In the genomic region with DNA sequence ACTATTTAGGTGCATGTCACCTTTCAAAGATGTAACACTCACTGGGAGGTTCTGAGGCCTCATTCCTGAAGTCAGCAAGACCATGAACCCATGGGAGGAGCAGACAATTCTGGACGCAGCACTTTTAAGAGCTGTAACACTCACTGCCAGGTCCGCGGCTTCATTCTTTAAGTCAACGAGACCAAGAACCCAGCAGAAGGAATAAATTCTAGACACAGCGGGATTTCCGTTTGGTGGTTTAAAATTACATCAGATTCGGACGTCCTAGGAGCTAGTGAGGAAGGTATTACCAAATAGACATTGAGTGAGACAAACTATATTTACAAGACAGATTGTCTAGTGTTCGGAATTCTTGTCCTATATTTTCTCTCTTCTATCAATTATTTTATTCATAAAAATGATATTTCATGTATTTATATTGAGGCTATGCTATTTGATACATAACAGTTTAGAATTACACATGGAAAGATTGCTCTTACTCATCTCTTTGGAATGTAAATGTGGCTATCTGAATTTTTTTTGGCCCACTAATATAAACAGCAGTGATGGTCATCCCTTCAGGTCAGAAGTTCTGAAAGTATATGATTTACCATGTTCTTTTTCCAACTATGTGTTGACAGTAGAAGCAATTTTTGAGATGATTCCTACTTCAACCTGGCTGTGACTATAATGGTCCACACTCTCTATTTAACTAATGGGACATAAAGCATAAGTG, we compare ENCODE assay signal across 17 cellular contexts.
A peak's percentile ranks its signal among the peaks of the same experiment; 100 is the strongest.
DNase-seq lines count a peak whose midpoint lies in the region; ATAC-seq and TF ChIP-seq lines count a peak whose summit lies in the region.
"Had no signal": no experiment of that assay in that cellular context is flagged by ENCODE, and none has a peak within 500 bp of the region (broad histone marks: within the 10 kb centered on the region; RNA-seq: fewer than 3 reads in every experiment).

No MANE protein-coding gene starts in this region.

- H3K4me2 ChIP-seq in PC-3 (ENCODE audit: low read length) (no peak overlapping the region), trophoblast cell (ENCODE audit: low read length) (no peak overlapping the region)

- no peaks in the 10 kb centered on the region for H3K27me3 ChIP-seq in PC-3 (ENCODE audit: low read length)
- no peaks in the 10 kb centered on the region for H3K27me3 ChIP-seq in trophoblast cell (ENCODE audit: insufficient read depth, low read length)
- no peaks in the 10 kb centered on the region for H3K27me3 ChIP-seq in heart left ventricle
- H3K27me3 ChIP-seq: stomach had no signal

- no peak overlapping the region for H2AK5ac ChIP-seq in trophoblast cell (ENCODE audit: low read length)

- H3K79me2 ChIP-seq in PC-3 (ENCODE audit: low read length) (no peaks in the 10 kb centered on the region), trophoblast cell (ENCODE audit: control insufficient read depth, insufficient read depth, low read length, poor library complexity) (no peaks in the 10 kb centered on the region)

- no peak overlapping the region for H3K9ac ChIP-seq in PC-3 (ENCODE audit: low read length)
- H3K9ac ChIP-seq in trophoblast cell (ENCODE audit: low read length), result no peak overlapping the region

- H4K12ac ChIP-seq in trophoblast cell (ENCODE audit: low read depth, low read length), result no peak overlapping the region

- no CpG with 5 or more reads among the region's 9 CpGs for WGBS in trophoblast cell (ENCODE audit: extremely low coverage, insufficient coverage, insufficient read length)
- 90 to 93% (median 91%) methylated on average over 9 of the region's 9 CpGs for WGBS in heart left ventricle, 4 donors

- ATAC-seq in PC-3 (no peak), heart left ventricle (no peak)
- ATAC-seq: lower lobe of right lung; natural killer cell treated with Interleukin-12 subunit alpha and Interleukin-12 subunit beta and Interleukin-15 and Interleukin-18, amount 100 ng/mL, for 72 hours had no signal

- peak; percentile 58 for DNase-seq in ELR (ENCODE audit: low read depth)
- peak; percentile 68 for DNase-seq in PC-3
- peak; percentile 59 for DNase-seq in dedifferentiated amniotic fluid mesenchymal stem cell (ENCODE audit: extremely low spot score)
- peak; percentile 86 for DNase-seq in non-pigmented ciliary epithelial cell (ENCODE audit: low read depth)
- DNase-seq in DMS79 (lab: John Stamatoyannopoulos, UW), result no peak
- no peak for DNase-seq in NCI-H774 (lab: John Stamatoyannopoulos, UW)
- DNase-seq in trophoblast cell, result no peak
- DNase-seq in heart left ventricle, result no peak
- DNase-seq: activated CD4-positive, CD25-positive, alpha-beta regulatory T cell; aorta; foreskin melanocyte; lower lobe of right lung; MM.1S; NCI-H2029 treated with DMSO at 0.1 percent for 48 hours; stomach had no signal

- no peak overlapping the region for H3K18ac ChIP-seq in trophoblast cell (ENCODE audit: low read length)

- H4K20me1 ChIP-seq in PC-3 (ENCODE audit: low read length), result no peaks in the 10 kb centered on the region

- TF ChIP-seq CTCF in PC-3 (conservative IDR thresholded peaks at IDR 0.05; ENCODE audit: low read depth, low read length), result no peak
- TF ChIP-seq CTCF in heart left ventricle (IDR thresholded peaks at IDR 0.05), result no peak

- H4K8ac ChIP-seq in trophoblast cell (ENCODE audit: low read depth, low read length), result no peak overlapping the region

- no peak overlapping the region for H2BK12ac ChIP-seq in trophoblast cell (ENCODE audit: low read length)

- no peaks in the 10 kb centered on the region for H3F3A ChIP-seq in PC-3 (ENCODE audit: low read length, unreplicated experiment)

- H2BK120ac ChIP-seq in trophoblast cell (ENCODE audit: insufficient read depth, low read length, poor library complexity), result no peak overlapping the region

- no peak overlapping the region for H3K23ac ChIP-seq in trophoblast cell (ENCODE audit: low read length)

- H2BK5ac ChIP-seq in trophoblast cell (ENCODE audit: low read depth, low read length, poor library complexity), result no peak overlapping the region

- POLR2A ChIA-PET in PC-3 (lab: Charles Lee; ENCODE audit: unreplicated experiment), result no interaction called here

- intact Hi-C loops in PC-3 (cut with micrococcal nuclease), result no loop called here
- intact Hi-C loops in heart left ventricle (cut with DNase I), result no loop called here

- H3K36me3 ChIP-seq in PC-3 (ENCODE audit: low read depth, low read length), result no peaks in the 10 kb centered on the region
- H3K36me3 ChIP-seq in trophoblast cell (ENCODE audit: control insufficient read depth in 1 of 2, insufficient read depth in 2 of 2, low read length in 2 of 2), result no peaks in the 10 kb centered on the region
- no peaks in the 10 kb centered on the region for H3K36me3 ChIP-seq in heart left ventricle
- H3K36me3 ChIP-seq: lower lobe of right lung, stomach had no signal

- H3K27ac ChIP-seq in PC-3 (ENCODE audit: low read length) (no peak overlapping the region), trophoblast cell (ENCODE audit: low read depth, low read length) (no peak overlapping the region), heart left ventricle (no peak overlapping the region)
- H3K27ac ChIP-seq: lower lobe of right lung, RWPE1, stomach had no signal

- no peak overlapping the region for H3K4ac ChIP-seq in trophoblast cell (ENCODE audit: low read depth, low read length)

- H2AFZ ChIP-seq in PC-3 (ENCODE audit: low read length) (no peak overlapping the region), trophoblast cell (ENCODE audit: insufficient read depth, low read length, poor library complexity) (no peak overlapping the region)

- no peaks in the 10 kb centered on the region for H3K79me1 ChIP-seq in trophoblast cell (ENCODE audit: low read length)

- H3K4me3 ChIP-seq in PC-3 (ENCODE audit: low read length), result no peak overlapping the region
- no peak overlapping the region for H3K4me3 ChIP-seq in trophoblast cell (ENCODE audit: low read depth, low read length)
- H3K4me3 ChIP-seq in heart left ventricle, result no peak overlapping the region
- H3K4me3 ChIP-seq: lower lobe of right lung, stomach had no signal

- H3K9me3 ChIP-seq in PC-3 (ENCODE audit: low read length) (no peaks in the 10 kb centered on the region), trophoblast cell (ENCODE audit: insufficient read depth, low read depth, low read length) (no peaks in the 10 kb centered on the region), heart left ventricle (peaks cover 0 to 16% (median 0%) of the 10 kb centered on the region in 12 donors)
- H3K9me3 ChIP-seq: lower lobe of right lung had no signal

- TF ChIP-seq POLR2A in heart left ventricle (IDR thresholded peaks at IDR 0.05), result no peak

- H3K14ac ChIP-seq in trophoblast cell (ENCODE audit: low read length), result no peak overlapping the region

- H3K4me1 ChIP-seq in PC-3 (ENCODE audit: insufficient read depth, low read length), result no peaks in the 10 kb centered on the region
- H3K4me1 ChIP-seq in trophoblast cell (ENCODE audit: control insufficient read depth in 1 of 2, insufficient read depth in 2 of 2, low read length in 2 of 2), result no peaks in the 10 kb centered on the region
- no peaks in the 10 kb centered on the region for H3K4me1 ChIP-seq in heart left ventricle
- H3K4me1 ChIP-seq: lower lobe of right lung, stomach had no signal

- H3K9me2 ChIP-seq in PC-3 (replicated peaks; ENCODE audit: low read length), result no peaks in the 10 kb centered on the region

- CTCF ChIA-PET in PC-3 (lab: Charles Lee), result no interaction called here

- no peak overlapping the region for H4K91ac ChIP-seq in trophoblast cell (ENCODE audit: low read depth, low read length)

- no TSS peak for BruUV-seq in PC-3 (replicated peaks; lab: Mats Ljungman, UMichigan)

Comparison
In these comparisons a context has a peak if more than half of its experiments do, and no peak if none do; other contexts are left out.
1. DNase-seq: peak in ELR (single experiment), PC-3 (single experiment), dedifferentiated amniotic fluid mesenchymal stem cell (single experiment) and non-pigmented ciliary epithelial cell (single experiment); none in DMS79 (single experiment), NCI-H774 (single experiment), trophoblast cell (0 of 2) and heart left ventricle (0 of 5).